In the genomic region with DNA sequence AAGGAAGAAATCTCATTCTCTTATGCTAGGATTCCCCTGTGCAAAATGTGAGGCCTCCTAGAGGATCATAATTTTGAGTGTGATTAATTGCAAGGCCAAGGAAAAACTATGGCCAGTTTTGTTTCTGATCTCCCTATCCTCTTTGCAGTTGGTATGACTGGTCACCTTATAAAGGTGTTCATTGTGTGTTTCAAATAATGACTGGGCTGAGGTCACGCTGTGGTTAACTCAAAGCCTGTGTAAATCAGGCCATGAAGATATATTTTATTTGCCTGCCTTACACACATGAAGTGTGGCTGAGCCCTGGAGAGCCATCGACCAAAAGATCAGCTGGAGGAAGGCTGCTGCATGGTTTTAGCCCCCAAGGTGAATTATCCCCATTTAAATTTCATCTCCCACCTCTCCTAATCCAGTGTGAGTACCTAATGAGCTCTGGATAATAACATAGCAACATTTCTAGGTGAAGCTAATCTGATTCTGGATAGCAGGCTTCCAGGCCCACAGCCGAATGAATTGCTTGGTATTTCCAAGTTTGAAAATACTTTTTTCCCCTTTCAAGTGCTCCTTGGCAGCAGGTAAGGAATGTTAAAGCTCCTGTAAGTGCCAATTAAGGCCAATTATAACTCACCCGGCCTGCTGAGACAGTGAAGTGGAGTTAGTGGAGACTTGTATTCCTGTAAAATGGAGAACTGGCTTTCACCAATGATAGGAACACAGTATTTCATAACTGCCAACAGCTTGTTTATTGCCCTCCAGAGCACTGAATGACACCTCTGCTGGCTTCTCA, we compare ENCODE assay signal across 11 cellular contexts. TPM values are rescaled to one million over a fixed set of nuclear protein-coding genes. Genes with fewer than 3 reads are reported as not detected.
DNase-seq lines count a peak whose midpoint lies in the region; ATAC-seq, FAIRE-seq and TF ChIP-seq lines count a peak whose summit lies in the region.
"Had no signal": no experiment of that assay in that cellular context is flagged by ENCODE, and none has a peak within 500 bp of the region (broad histone marks: within the 10 kb centered on the region; RNA-seq: fewer than 3 reads in every experiment).

No MANE protein-coding gene starts in this region.

- H3K9me3 ChIP-seq in upper lobe of right lung: no peaks in the 10 kb centered on the region
- H3K9me3 ChIP-seq: right lobe of liver had no signal

- no peaks in the 10 kb centered on the region for H3K36me3 ChIP-seq in upper lobe of right lung
- H3K36me3 ChIP-seq: right lobe of liver had no signal

- no peak overlapping the region for H3K4me3 Mint-ChIP-seq in stimulated activated naive CD8-positive, alpha-beta T cell treated with anti-CD3 and anti-CD28 coated beads, Interleukin-15, amount 100 ng/mL, for 72 hours

- H3K27ac ChIP-seq in upper lobe of right lung: peak overlapping the region; percentile 43
- H3K27ac ChIP-seq: right lobe of liver had no signal

- H3K9me3 Mint-ChIP-seq in stimulated activated naive CD8-positive, alpha-beta T cell treated with anti-CD3 and anti-CD28 coated beads, Interleukin-15, amount 100 ng/mL, for 72 hours: no peaks in the 10 kb centered on the region

- H3K4me1 Mint-ChIP-seq in stimulated activated naive CD8-positive, alpha-beta T cell treated with anti-CD3 and anti-CD28 coated beads, Interleukin-15, amount 100 ng/mL, for 72 hours: peaks cover 62% of the 10 kb centered on the region

- ATAC-seq in stimulated activated naive CD8-positive, alpha-beta T cell treated with anti-CD3 and anti-CD28 coated beads, Interleukin-15, amount 100 ng/mL, for 72 hours: peak; percentile 54
- ATAC-seq in stimulated activated naive CD8-positive, alpha-beta T cell treated with anti-CD3 and anti-CD28 coated beads, Interleukin-15, Interleukin-2, amounts not matched to agents 100 U/mL and 50 U/mL, for 24 hours: no peak
- ATAC-seq in upper lobe of right lung: peak; percentile 76
- ATAC-seq in HG02678 (IDR thresholded peaks at IDR 0.05; ENCODE audit: unreplicated experiment): no peak
- ATAC-seq: right lobe of liver had no signal

- no peaks in the 10 kb centered on the region for H3K27me3 ChIP-seq in upper lobe of right lung
- H3K27me3 ChIP-seq: right lobe of liver had no signal

- no peak for TF ChIP-seq POLR2A in GM12891 (IDR thresholded peaks at IDR 0.05; ENCODE audit: low read depth, low read length)

- H3K4me3 ChIP-seq in upper lobe of right lung: no peak overlapping the region
- H3K4me3 ChIP-seq: right lobe of liver had no signal

- intact Hi-C loops in upper lobe of right lung (cut with DNase I): no loop called here

- no peak overlapping the region for H3K27ac Mint-ChIP-seq in stimulated activated naive CD8-positive, alpha-beta T cell treated with anti-CD3 and anti-CD28 coated beads, Interleukin-15, amount 100 ng/mL, for 72 hours

- H3K4me1 ChIP-seq in upper lobe of right lung: peaks cover 58% of the 10 kb centered on the region

- TF ChIP-seq CTCF in upper lobe of right lung (IDR thresholded peaks at IDR 0.05): no peak

- FAIRE-seq in GM12891 (lab: Jason Lieb, UNC): no peak

- DNase-seq in stimulated activated naive CD8-positive, alpha-beta T cell treated with anti-CD3 and anti-CD28 coated beads, Interleukin-15, amount 100 ng/mL, for 72 hours: no peak
- no peak for DNase-seq in stimulated activated naive CD8-positive, alpha-beta T cell treated with anti-CD3 and anti-CD28 coated beads, Interleukin-15, Interleukin-2, amounts not matched to agents 100 U/mL and 50 U/mL, for 24 hours
- peak; percentile 34 for DNase-seq in SK-N-DZ (ENCODE audit: low spot score)
- peak; percentile 92 for DNase-seq in islet precursor cell
- no peak for DNase-seq in upper lobe of right lung
- no peak for DNase-seq in GM12891 (ENCODE audit: insufficient read length, low spot score)
- DNase-seq in Kasumi-1 (lab: John Stamatoyannopoulos, UW): no peak
- DNase-seq: NK-92 treated with Interleukin-12 subunit alpha and Interleukin-12 subunit beta, amount 100 ng/mL, for 24 hours; right lobe of liver had no signal

- no peaks in the 10 kb centered on the region for H3K27me3 Mint-ChIP-seq in stimulated activated naive CD8-positive, alpha-beta T cell treated with anti-CD3 and anti-CD28 coated beads, Interleukin-15, amount 100 ng/mL, for 72 hours

TF ChIP-seq in GM12891, 5 proteins besides CTCF, POLR2A, EP300 and RAD21:
- no peak for TF ChIP-seq POLR2AphosphoS5 (IDR thresholded peaks at IDR 0.05; ENCODE audit: low read depth, low read length)
- TF ChIP-seq POU2F2 (IDR thresholded peaks at IDR 0.05; ENCODE audit: low read depth, low read length): no peak

RNA-seq across cellular contexts. Expression of a gene that starts 52.3 kb away (rescaled TPM):
- not detected in 2 replicates for polyA plus RNA-seq in SK-N-DZ (2014; cell fraction: cytosol; rRNA removed)
- not detected in 2 replicates for polyA plus RNA-seq in SK-N-DZ (2014; cell fraction: nucleus; rRNA removed)
- not detected for total RNA-seq in upper lobe of right lung
- not detected for polyA plus RNA-seq in GM12891 (2012; ENCODE audit: low read depth, missing spikeins)
- total RNA-seq: kidney epithelial cell, right lobe of liver had no signal

RNA-seq across cellular contexts. Expression of a gene that starts 58.8 kb away (rescaled TPM):
- polyA plus RNA-seq in SK-N-DZ (2014; cell fraction: cytosol; rRNA removed): 94.1 and 105 TPM in 2 replicates
- 52.0 and 54.7 TPM in 2 replicates for polyA plus RNA-seq in SK-N-DZ (2014; cell fraction: nucleus; rRNA removed)
- total RNA-seq in upper lobe of right lung: 52.2 TPM
- 88.4 TPM for polyA plus RNA-seq in GM12891 (2012; ENCODE audit: low read depth, missing spikeins)

Comparison
In these comparisons a context has a peak if more than half of its experiments do, and no peak if none do; other contexts are left out.
1. ATAC-seq: peak in stimulated activated naive CD8-positive, alpha-beta T cell treated with anti-CD3 and anti-CD28 coated beads, Interleukin-15, amount 100 ng/mL, for 72 hours (single experiment) and upper lobe of right lung (single experiment); none in stimulated activated naive CD8-positive, alpha-beta T cell treated with anti-CD3 and anti-CD28 coated beads, Interleukin-15, Interleukin-2, amounts not matched to agents 100 U/mL and 50 U/mL, for 24 hours (single experiment) and HG02678 (single experiment).
2. DNase-seq: peak in SK-N-DZ (single experiment) and islet precursor cell (single experiment); none in stimulated activated naive CD8-positive, alpha-beta T cell treated with anti-CD3 and anti-CD28 coated beads, Interleukin-15, amount 100 ng/mL, for 72 hours (0 of 2), stimulated activated naive CD8-positive, alpha-beta T cell treated with anti-CD3 and anti-CD28 coated beads, Interleukin-15, Interleukin-2, amounts not matched to agents 100 U/mL and 50 U/mL, for 24 hours (single experiment), upper lobe of right lung (single experiment), GM12891 (single experiment) and Kasumi-1 (0 of 2).